8 cellular contexts compared by ENCODE assay signal in genomic region chr1:15799004-15799867, GRCh38. TPM values are rescaled to one million over a fixed set of nuclear protein-coding genes. Genes with fewer than 3 reads are reported as not detected.
A peak's percentile ranks its signal among the peaks of the same experiment; 100 is the strongest.
DNase-seq lines count a peak whose midpoint lies in the region; ATAC-seq, FAIRE-seq and TF ChIP-seq lines count a peak whose summit lies in the region.

No MANE protein-coding gene starts in this region.

- H3K27me3 Mint-ChIP-seq in activated CD8-positive, alpha-beta T cell treated with anti-CD3 and anti-CD28 coated beads for 36 hours, result peaks cover 1% of the 10 kb centered on the region
- H3K27me3 Mint-ChIP-seq in activated CD8-positive, alpha-beta T cell treated with anti-CD3 and anti-CD28 coated beads, Interleukin-2, amount 10 ng/mL, durations not matched to agents 7 days and 5 days (ENCODE audit: low read depth), result peaks cover 10% of the 10 kb centered on the region

- POLR2A ChIA-PET in activated CD8-positive, alpha-beta T cell treated with anti-CD3 and anti-CD28 coated beads for 36 hours (lab: Charles Lee), result no interaction called here
- POLR2A ChIA-PET in activated CD8-positive, alpha-beta T cell treated with anti-CD3 and anti-CD28 coated beads, Interleukin-2, amount 10 ng/mL, durations not matched to agents 7 days and 5 days (lab: Charles Lee), result no interaction called here

- H3K36me3 Mint-ChIP-seq in activated CD8-positive, alpha-beta T cell treated with anti-CD3 and anti-CD28 coated beads for 36 hours (ENCODE audit: low read depth), result no peaks in the 10 kb centered on the region
- no peaks in the 10 kb centered on the region for H3K36me3 Mint-ChIP-seq in activated CD8-positive, alpha-beta T cell treated with anti-CD3 and anti-CD28 coated beads, Interleukin-2, amount 10 ng/mL, durations not matched to agents 7 days and 5 days (ENCODE audit: low read depth)

- H3K4me3 ChIP-seq in kidney (ENCODE audit: low read length in 2 of 2), result peak overlapping the region in 1 of 2 donors; percentile 9
- H3K4me3 ChIP-seq in stomach, result no peak overlapping the region

- TF ChIP-seq EP300 in stomach (IDR thresholded peaks at IDR 0.05), result peak; percentile 81

- H3K27ac ChIP-seq in kidney (ENCODE audit: low read depth in 2 of 2, low read length in 2 of 2), result peak overlapping the region; percentile 87 to 94
- peak overlapping the region; percentile 35 to 76 (median 74) for H3K27ac ChIP-seq in stomach

- no peak for TF ChIP-seq CTCF in activated CD8-positive, alpha-beta T cell treated with anti-CD3 and anti-CD28 coated beads for 36 hours (IDR thresholded peaks at IDR 0.05)
- TF ChIP-seq CTCF in kidney (IDR thresholded peaks at IDR 0.05; ENCODE audit: borderline replicate concordance, extremely low read depth, insufficient read depth), result no peak
- no peak for TF ChIP-seq CTCF in stomach (IDR thresholded peaks at IDR 0.05)
- TF ChIP-seq CTCF in GM10266 (IDR thresholded peaks at IDR 0.05; ENCODE audit: control insufficient read depth, insufficient read depth, low read depth, missing control alignments), result no peak

- DNase-seq in activated CD8-positive, alpha-beta T cell treated with anti-CD3 and anti-CD28 coated beads for 36 hours, result peak; percentile 59
- no peak for DNase-seq in activated CD8-positive, alpha-beta T cell treated with anti-CD3 and anti-CD28 coated beads, Interleukin-2, amount 10 ng/mL, durations not matched to agents 7 days and 5 days
- DNase-seq in amniotic stem cell (lab: John Stamatoyannopoulos, UW), result peak; percentile 88
- peak; percentile 95 for DNase-seq in kidney
- peak; percentile 55 for DNase-seq in stomach
- no peak for DNase-seq in GM10266 (ENCODE audit: extremely low spot score)

- H3K4me3 Mint-ChIP-seq in activated CD8-positive, alpha-beta T cell treated with anti-CD3 and anti-CD28 coated beads for 36 hours, result no peak overlapping the region
- no peak overlapping the region for H3K4me3 Mint-ChIP-seq in activated CD8-positive, alpha-beta T cell treated with anti-CD3 and anti-CD28 coated beads, Interleukin-2, amount 10 ng/mL, durations not matched to agents 7 days and 5 days

- FAIRE-seq in kidney (lab: Jason Lieb, UNC), result no peak

- peak; percentile 83 for ATAC-seq in activated CD8-positive, alpha-beta T cell treated with anti-CD3 and anti-CD28 coated beads for 36 hours
- no peak for ATAC-seq in activated CD8-positive, alpha-beta T cell treated with anti-CD3 and anti-CD28 coated beads, Interleukin-2, amount 10 ng/mL, durations not matched to agents 7 days and 5 days
- no peak for ATAC-seq in GM19324 (IDR thresholded peaks at IDR 0.05; ENCODE audit: low FRiP score, unreplicated experiment)
- ATAC-seq in GM21447 (IDR thresholded peaks at IDR 0.05; ENCODE audit: unreplicated experiment), result no peak

- WGBS in stomach, 5 donors, result 24 to 35% (median 28%) methylated on average over 9 of the region's 9 CpGs

- H3K36me3 ChIP-seq in kidney (ENCODE audit: control insufficient read depth in 1 of 2, insufficient read depth in 2 of 2, low read length in 2 of 2) (no peaks in the 10 kb centered on the region), stomach (no peaks in the 10 kb centered on the region)

- no peaks in the 10 kb centered on the region for H3K9me3 ChIP-seq in kidney (ENCODE audit: control insufficient read depth in 1 of 2, low read length in 2 of 2)
- no peaks in the 10 kb centered on the region for H3K9me3 ChIP-seq in stomach

- H3K4me1 ChIP-seq in kidney (ENCODE audit: control insufficient read depth in 1 of 2, insufficient read depth in 1 of 2, low read depth in 1 of 2, low read length in 2 of 2) (peaks cover 24 to 27% of the 10 kb centered on the region in 2 donors), stomach (peaks cover 34 to 72% (median 40%) of the 10 kb centered on the region in 4 donors)

- peak overlapping the region in 1 of 2 donors; percentile 56 for H3K9ac ChIP-seq in kidney (ENCODE audit: low read length in 2 of 2)

- TF ChIP-seq POLR2A in stomach (IDR thresholded peaks at IDR 0.05), result no peak

- CTCF ChIA-PET in activated CD8-positive, alpha-beta T cell treated with anti-CD3 and anti-CD28 coated beads for 36 hours (lab: Charles Lee), result interaction anchor here (0.6 to 1.4 kb wide), 2 partner anchors 16 to 298 kb away, joined by 3 to 4 read pairs; no protein-coding TSS in a partner anchor
- CTCF ChIA-PET in activated CD8-positive, alpha-beta T cell treated with anti-CD3 and anti-CD28 coated beads, Interleukin-2, amount 10 ng/mL, durations not matched to agents 7 days and 5 days (lab: Charles Lee), result no interaction called here

- intact Hi-C loops in activated CD8-positive, alpha-beta T cell treated with anti-CD3 and anti-CD28 coated beads for 36 hours (cut with micrococcal nuclease), result no loop called here
- intact Hi-C loops in kidney (cut with DNase I), result no loop called here
- intact Hi-C loops in stomach (cut with DNase I; ENCODE audit: low total_unique reads), result no loop called here

- no peaks in the 10 kb centered on the region for H3K9me3 Mint-ChIP-seq in activated CD8-positive, alpha-beta T cell treated with anti-CD3 and anti-CD28 coated beads for 36 hours
- no peaks in the 10 kb centered on the region for H3K9me3 Mint-ChIP-seq in activated CD8-positive, alpha-beta T cell treated with anti-CD3 and anti-CD28 coated beads, Interleukin-2, amount 10 ng/mL, durations not matched to agents 7 days and 5 days (ENCODE audit: insufficient read depth)

- H3K27me3 ChIP-seq in stomach, result no peaks in the 10 kb centered on the region

- no peak overlapping the region for H3K27ac Mint-ChIP-seq in activated CD8-positive, alpha-beta T cell treated with anti-CD3 and anti-CD28 coated beads for 36 hours
- H3K27ac Mint-ChIP-seq in activated CD8-positive, alpha-beta T cell treated with anti-CD3 and anti-CD28 coated beads, Interleukin-2, amount 10 ng/mL, durations not matched to agents 7 days and 5 days, result no peak overlapping the region

- peaks cover 9% of the 10 kb centered on the region for H3K4me1 Mint-ChIP-seq in activated CD8-positive, alpha-beta T cell treated with anti-CD3 and anti-CD28 coated beads for 36 hours (ENCODE audit: low read depth)
- no peaks in the 10 kb centered on the region for H3K4me1 Mint-ChIP-seq in activated CD8-positive, alpha-beta T cell treated with anti-CD3 and anti-CD28 coated beads, Interleukin-2, amount 10 ng/mL, durations not matched to agents 7 days and 5 days (ENCODE audit: low read depth)

RNA-seq across cellular contexts. Expression of gene UQCRHL, which starts 8.2 kb away (rescaled TPM):
- 1 to 10 TPM; 2.5 to 2.8 TPM for total RNA-seq in activated CD8-positive, alpha-beta T cell treated with anti-CD3 and anti-CD28 coated beads for 36 hours
- 1 to 10 TPM; 2.4 to 2.8 TPM for total RNA-seq in activated CD8-positive, alpha-beta T cell treated with anti-CD3 and anti-CD28 coated beads, Interleukin-2, amount 10 ng/mL, durations not matched to agents 7 days and 5 days
- total RNA-seq in kidney (0.91 TPM), stomach (10 to 100 TPM in 1 of 5 donors, 1 to 10 TPM in 2, under 1 TPM in 1, not detected in 1; 0.58 to 11.0 (median 2.0) TPM)
- polyA plus RNA-seq in kidney (ENCODE audit: insufficient read depth, low read depth, low replicate concordance) (11.8 TPM), stomach (1 to 10 TPM; 2.4 to 3.4 (median 3.2) TPM)

RNA-seq across cellular contexts. Expression of gene FBLIM1, which starts 40.6 kb away (rescaled TPM):
- total RNA-seq in activated CD8-positive, alpha-beta T cell treated with anti-CD3 and anti-CD28 coated beads for 36 hours, result not detected
- not detected for total RNA-seq in activated CD8-positive, alpha-beta T cell treated with anti-CD3 and anti-CD28 coated beads, Interleukin-2, amount 10 ng/mL, durations not matched to agents 7 days and 5 days
- total RNA-seq in kidney (89.3 TPM), stomach (10 to 100 TPM; 47.0 to 92.1 (median 81.3) TPM)
- polyA plus RNA-seq in kidney (ENCODE audit: insufficient read depth, low read depth, low replicate concordance) (16.6 TPM), stomach (100 to 1,000 TPM in 1 of 3 donors, 10 to 100 TPM in 2; 17.5 to 128 (median 44.6) TPM)

RNA-seq across cellular contexts. Expression of gene SPEN, which starts 48.3 kb away (rescaled TPM):
- total RNA-seq in activated CD8-positive, alpha-beta T cell treated with anti-CD3 and anti-CD28 coated beads for 36 hours, result 10 to 100 TPM; 59.8 to 60.3 TPM
- 10 to 100 TPM; 65.0 to 66.3 TPM for total RNA-seq in activated CD8-positive, alpha-beta T cell treated with anti-CD3 and anti-CD28 coated beads, Interleukin-2, amount 10 ng/mL, durations not matched to agents 7 days and 5 days
- 70.7 TPM for total RNA-seq in kidney
- 9.4 TPM for polyA plus RNA-seq in kidney (ENCODE audit: insufficient read depth, low read depth, low replicate concordance)
- total RNA-seq in stomach, result 100 to 1,000 TPM in 1 of 5 donors, 10 to 100 TPM in 4; 16.8 to 114 (median 44.9) TPM
- polyA plus RNA-seq in stomach, result 10 to 100 TPM in 1 of 3 donors, 1 to 10 TPM in 2; 5.6 to 14.7 (median 8.7) TPM

RNA-seq across cellular contexts. Expression of gene TMEM82, which starts 56.9 kb away (rescaled TPM):
- not detected for total RNA-seq in activated CD8-positive, alpha-beta T cell treated with anti-CD3 and anti-CD28 coated beads for 36 hours
- not detected for total RNA-seq in activated CD8-positive, alpha-beta T cell treated with anti-CD3 and anti-CD28 coated beads, Interleukin-2, amount 10 ng/mL, durations not matched to agents 7 days and 5 days
- total RNA-seq in kidney, result 2.0 TPM
- 25.4 TPM for polyA plus RNA-seq in kidney (ENCODE audit: insufficient read depth, low read depth, low replicate concordance)
- total RNA-seq in stomach, result 1 to 10 TPM in 2 of 5 donors, not detected in 3; 2.2 to 4.9 TPM
- polyA plus RNA-seq in stomach, result under 1 TPM in 2 of 3 donors, not detected in 1; 0.10 to 0.75 TPM

Comparison
In these comparisons a context has a peak if more than half of its experiments do, and no peak if none do; other contexts are left out.
1. DNase-seq: peak in activated CD8-positive, alpha-beta T cell treated with anti-CD3 and anti-CD28 coated beads for 36 hours (single experiment), amniotic stem cell (single experiment), kidney (single experiment) and stomach (single experiment); none in activated CD8-positive, alpha-beta T cell treated with anti-CD3 and anti-CD28 coated beads, Interleukin-2, amount 10 ng/mL, durations not matched to agents 7 days and 5 days (single experiment) and GM10266 (single experiment).
2. RNA of gene FBLIM1, which starts 40.6 kb away (total RNA-seq): 89.3 TPM in kidney (single experiment) and 47.0 to 92.1 TPM in stomach; not detected in activated CD8-positive, alpha-beta T cell treated with anti-CD3 and anti-CD28 coated beads, Interleukin-2, amount 10 ng/mL, durations not matched to agents 7 days and 5 days and not detected in activated CD8-positive, alpha-beta T cell treated with anti-CD3 and anti-CD28 coated beads for 36 hours; every median in the first group is over 10 times any median in the second.